22 cellular contexts compared by ENCODE assay signal in the genomic region with DNA sequence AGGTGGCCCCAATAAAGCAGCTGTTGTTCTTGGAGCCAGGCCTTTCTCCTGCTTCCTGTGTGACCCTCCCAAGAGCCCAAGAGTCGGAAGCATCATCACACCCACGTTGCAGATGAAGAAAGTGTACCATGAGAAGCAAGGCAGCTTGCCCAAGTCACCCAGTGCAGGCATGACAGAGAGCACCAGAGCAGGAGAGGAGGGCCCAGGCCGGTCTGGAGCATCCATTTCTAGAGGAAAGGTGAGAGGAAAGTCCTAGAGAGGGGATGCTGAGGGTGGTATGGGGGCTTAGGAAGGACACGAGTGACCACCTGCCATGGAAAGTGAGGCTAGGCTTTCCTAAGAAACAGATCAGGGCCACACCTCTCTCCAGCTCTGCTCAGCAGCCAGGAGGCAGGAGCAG.
"Had no signal": no experiment of that assay in that cellular context is flagged by ENCODE, and none has a peak within 500 bp of the region (broad histone marks: within the 10 kb centered on the region; RNA-seq: fewer than 3 reads in every experiment).

No MANE protein-coding gene starts in this region.

- H3K9me3 Mint-ChIP-seq: activated naive CD8-positive, alpha-beta T cell treated with anti-CD3 and anti-CD28 coated beads for 36 hours; stimulated activated memory B cell treated with anti-CD40 and anti-IgM and Interleukin-4, amounts not matched to agents 10 μg/mL and 1 μg/mL and 100 μg/mL, for 72 hours had no signal

- DNase-seq: activated CD4-positive, alpha-beta T cell treated with anti-CD3 and anti-CD28 coated beads, Interleukin-2, amount 50 U/mL, for 4 hours; activated CD4-positive, CD25-positive, alpha-beta regulatory T cell treated with anti-CD3 and anti-CD28 coated beads, Interleukin-2, amount 50 U/mL, for 72 hours; activated naive CD4-positive, alpha-beta T cell; activated naive CD8-positive, alpha-beta T cell treated with anti-CD3 and anti-CD28 coated beads for 36 hours; activated T-cell treated with anti-CD3 and anti-CD28 coated beads for 4 hours; amniotic stem cell; body of pancreas; central memory CD4-positive, alpha-beta T cell; cortex of kidney; effector memory CD4-positive, alpha-beta T cell; foreskin keratinocyte; glutamatergic neuron; mammary epithelial cell; pancreas; right lobe of liver; small intestine; stimulated activated CD4-positive, alpha-beta T cell treated with anti-CD3 and anti-CD28 coated beads, Interleukin-4, amount 100 ng/mL, for 24 hours; SW 1271; T-helper 2 cell had no signal

- H3K4me3 ChIP-seq: body of pancreas, pancreas, right lobe of liver had no signal

- ATAC-seq: body of pancreas; foreskin keratinocyte; pancreas; stimulated activated memory B cell treated with anti-CD40 and anti-IgM and Interleukin-4, amounts not matched to agents 10 μg/mL and 1 μg/mL and 100 μg/mL, for 72 hours had no signal

- H3K27ac Mint-ChIP-seq: activated naive CD8-positive, alpha-beta T cell treated with anti-CD3 and anti-CD28 coated beads for 36 hours; stimulated activated memory B cell treated with anti-CD40 and anti-IgM and Interleukin-4, amounts not matched to agents 10 μg/mL and 1 μg/mL and 100 μg/mL, for 72 hours had no signal

- H3K4me3 Mint-ChIP-seq: activated naive CD8-positive, alpha-beta T cell treated with anti-CD3 and anti-CD28 coated beads for 36 hours; neural crest cell; stimulated activated memory B cell treated with anti-CD40 and anti-IgM and Interleukin-4, amounts not matched to agents 10 μg/mL and 1 μg/mL and 100 μg/mL, for 72 hours had no signal

- H3K27me3 ChIP-seq: body of pancreas, pancreas, right lobe of liver had no signal

- H3K27ac ChIP-seq: body of pancreas, foreskin keratinocyte, pancreas, right lobe of liver, VCaP had no signal

- H3K4me1 Mint-ChIP-seq: activated naive CD8-positive, alpha-beta T cell treated with anti-CD3 and anti-CD28 coated beads for 36 hours; stimulated activated memory B cell treated with anti-CD40 and anti-IgM and Interleukin-4, amounts not matched to agents 10 μg/mL and 1 μg/mL and 100 μg/mL, for 72 hours had no signal

- H3K36me3 Mint-ChIP-seq: activated naive CD8-positive, alpha-beta T cell treated with anti-CD3 and anti-CD28 coated beads for 36 hours; stimulated activated memory B cell treated with anti-CD40 and anti-IgM and Interleukin-4, amounts not matched to agents 10 μg/mL and 1 μg/mL and 100 μg/mL, for 72 hours had no signal
